In the genomic region with DNA sequence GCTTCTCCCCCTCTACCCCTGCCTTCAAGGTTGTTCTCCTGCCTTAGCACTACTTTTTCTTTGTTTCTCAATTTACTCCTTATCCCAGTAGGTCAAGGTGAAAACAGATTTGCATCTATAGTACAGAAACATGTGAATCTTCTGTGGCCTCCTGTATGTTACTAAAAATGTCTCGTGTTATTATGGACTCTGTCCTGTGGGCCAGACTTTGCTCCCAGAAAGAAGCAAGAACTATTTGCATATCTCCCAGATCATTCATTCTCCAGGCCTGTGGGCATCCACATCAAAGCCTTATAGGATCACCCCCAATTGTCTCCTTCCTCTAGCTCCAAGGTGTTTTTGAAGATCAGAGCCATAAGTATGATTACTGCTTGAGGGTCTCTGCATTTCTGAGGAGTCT, we compare ENCODE assay signal across 36 cellular contexts.
"Had no signal": no experiment of that assay in that cellular context is flagged by ENCODE, and none has a peak within 500 bp of the region (broad histone marks: within the 10 kb centered on the region; RNA-seq: fewer than 3 reads in every experiment).

No MANE protein-coding gene starts in this region.

- DNase-seq: activated CD4-positive, alpha-beta memory T cell treated with anti-CD3 and anti-CD28 coated beads, Interleukin-2, amount 10 ng/mL, durations not matched to agents 7 days and 5 days; activated CD4-positive, alpha-beta T cell treated with anti-CD3 and anti-CD28 coated beads for 1 hour; activated CD4-positive, alpha-beta T cell treated with anti-CD3 and anti-CD28 coated beads for 48 hours; activated CD4-positive, CD25-positive, alpha-beta regulatory T cell; activated CD8-positive, alpha-beta memory T cell treated with anti-CD3 and anti-CD28 coated beads for 24 hours; activated CD8-positive, alpha-beta memory T cell treated with anti-CD3 and anti-CD28 coated beads, Interleukin-2, amount 10 ng/mL, durations not matched to agents 7 days and 5 days; activated CD8-positive, alpha-beta memory T cell treated with anti-CD3 and anti-CD28 coated beads, Interleukin-2, amount 50 U/mL, for 48 hours; activated effector memory CD4-positive, alpha-beta T cell treated with anti-CD3 and anti-CD28 coated beads, Interleukin-2, amount 50 U/mL, for 16 hours; activated naive CD4-positive, alpha-beta T cell; activated naive CD4-positive, alpha-beta T cell treated with anti-CD3 and anti-CD28 coated beads, Interleukin-2, amount 50 U/mL, for 16 hours; activated naive CD8-positive, alpha-beta T cell treated with anti-CD3 and anti-CD28 coated beads for 36 hours; activated T-cell treated with anti-CD3 and anti-CD28 coated beads, Interleukin-2, amount 50 U/mL, for 72 hours; amniotic stem cell; aorta; MM.1S; MV-4-11; NCI-H1092; NCI-H1436 treated with DMSO at 0.1 percent for 48 hours; NCI-H1694 treated with DMSO at 0.1 percent for 48 hours; NCI-H2029; NCI-H510A; NCI-H748 treated with DMSO at 0.1 percent for 48 hours; NK-92 treated with Interleukin-12 subunit alpha and Interleukin-12 subunit beta, amount 100 ng/mL, for 24 hours; PC-3; RPMI8226; SIG-M5; T-helper 1 cell; T-helper 2 cell; T-helper 9 cell had no signal

- H3K4me2 ChIP-seq: KMS-11 had no signal

- H3K4me3 ChIP-seq: cardiac muscle cell, Peyer's patch had no signal

- H3K36me3 ChIP-seq: cardiac muscle cell, Peyer's patch had no signal

- H3K9me3 Mint-ChIP-seq: activated CD4-positive, alpha-beta memory T cell treated with anti-CD3 and anti-CD28 coated beads, Interleukin-2, amount 10 ng/mL, durations not matched to agents 7 days and 5 days; activated naive CD8-positive, alpha-beta T cell treated with anti-CD3 and anti-CD28 coated beads for 36 hours; activated T-cell treated with anti-CD3 and anti-CD28 coated beads, Interleukin-2, amount 50 U/mL, for 72 hours had no signal

- H3K36me3 Mint-ChIP-seq: activated CD8-positive, alpha-beta memory T cell treated with anti-CD3 and anti-CD28 coated beads, Interleukin-2, amount 10 ng/mL, durations not matched to agents 7 days and 5 days; activated naive CD8-positive, alpha-beta T cell treated with anti-CD3 and anti-CD28 coated beads for 36 hours had no signal

- H3K4me1 Mint-ChIP-seq: activated CD4-positive, alpha-beta memory T cell treated with anti-CD3 and anti-CD28 coated beads, Interleukin-2, amount 10 ng/mL, durations not matched to agents 7 days and 5 days; activated CD8-positive, alpha-beta memory T cell treated with anti-CD3 and anti-CD28 coated beads, Interleukin-2, amount 10 ng/mL, durations not matched to agents 7 days and 5 days; activated naive CD8-positive, alpha-beta T cell treated with anti-CD3 and anti-CD28 coated beads for 36 hours; activated T-helper 17 cell treated with anti-CD3 and anti-CD28 coated beads, Interleukin-2, amount 50 U/mL, for 72 hours had no signal

- H3K27ac Mint-ChIP-seq: activated CD4-positive, alpha-beta memory T cell treated with anti-CD3 and anti-CD28 coated beads, Interleukin-2, amount 10 ng/mL, durations not matched to agents 7 days and 5 days; activated CD8-positive, alpha-beta memory T cell treated with anti-CD3 and anti-CD28 coated beads, Interleukin-2, amount 10 ng/mL, durations not matched to agents 7 days and 5 days; activated naive CD8-positive, alpha-beta T cell treated with anti-CD3 and anti-CD28 coated beads for 36 hours; activated T-cell treated with anti-CD3 and anti-CD28 coated beads, Interleukin-2, amount 50 U/mL, for 72 hours; activated T-helper 17 cell treated with anti-CD3 and anti-CD28 coated beads, Interleukin-2, amount 50 U/mL, for 72 hours had no signal

- H3K9ac ChIP-seq: KMS-11 had no signal

- ATAC-seq: activated CD8-positive, alpha-beta memory T cell treated with anti-CD3 and anti-CD28 coated beads, Interleukin-2, amount 10 ng/mL, durations not matched to agents 7 days and 5 days; activated T-cell treated with anti-CD3 and anti-CD28 coated beads, Interleukin-2, amount 50 U/mL, for 72 hours; activated T-helper 17 cell treated with anti-CD3 and anti-CD28 coated beads, Interleukin-2, amount 50 U/mL, for 72 hours; PC-3; Right ventricle myocardium inferior; SK-N-SH treated with all-trans-retinoic acid at 6 μM for 48 hours had no signal

- H3K9me3 ChIP-seq: Peyer's patch had no signal

- H3K4me3 Mint-ChIP-seq: activated CD4-positive, alpha-beta memory T cell treated with anti-CD3 and anti-CD28 coated beads, Interleukin-2, amount 10 ng/mL, durations not matched to agents 7 days and 5 days; activated CD8-positive, alpha-beta memory T cell treated with anti-CD3 and anti-CD28 coated beads, Interleukin-2, amount 10 ng/mL, durations not matched to agents 7 days and 5 days; activated naive CD8-positive, alpha-beta T cell treated with anti-CD3 and anti-CD28 coated beads for 36 hours; activated T-cell treated with anti-CD3 and anti-CD28 coated beads, Interleukin-2, amount 50 U/mL, for 72 hours; activated T-helper 17 cell treated with anti-CD3 and anti-CD28 coated beads, Interleukin-2, amount 50 U/mL, for 72 hours had no signal

- H3K27ac ChIP-seq: cardiac muscle cell, KMS-11, Peyer's patch, VCaP had no signal

- H3K27me3 ChIP-seq: Peyer's patch had no signal

- H3K4me1 ChIP-seq: Peyer's patch had no signal
